In the genomic region with DNA sequence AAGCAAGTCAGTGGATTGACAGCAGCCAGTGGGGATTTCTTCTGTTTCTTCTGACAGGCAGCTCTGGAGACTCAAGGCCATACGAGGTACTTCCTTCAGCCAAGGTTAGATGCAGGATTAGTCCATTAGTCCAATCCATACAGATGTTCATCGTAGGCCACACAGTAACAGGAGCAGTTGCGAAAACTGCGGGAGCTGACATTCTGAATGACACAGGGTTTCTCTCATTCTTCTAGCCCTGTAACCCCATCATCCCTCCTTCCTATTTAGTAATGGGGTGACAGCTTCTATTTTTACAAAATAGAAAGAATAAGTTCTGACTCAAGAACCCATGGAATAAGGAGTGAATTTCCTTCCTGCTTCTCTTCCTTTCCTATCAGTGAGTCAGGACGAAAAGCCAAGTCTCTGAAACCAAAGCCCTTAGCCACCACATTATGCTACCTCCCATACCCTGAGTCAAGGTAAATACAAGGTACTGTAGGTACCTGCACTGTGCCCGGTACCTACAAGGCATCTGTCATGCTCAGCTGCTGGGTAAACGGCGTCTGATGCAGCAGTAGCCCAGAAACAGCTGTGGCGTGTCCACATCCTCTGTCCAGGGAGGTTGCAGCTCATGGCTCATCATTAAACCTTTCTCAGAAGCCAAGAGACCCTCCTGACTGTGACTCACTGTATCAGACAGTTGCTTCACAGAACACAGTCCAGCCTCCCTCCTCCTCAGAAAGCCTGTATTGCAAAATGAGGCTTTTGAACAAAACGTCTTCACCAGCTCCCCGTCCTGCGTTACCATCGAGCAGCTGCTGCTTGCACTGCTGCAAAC, we compare ENCODE assay signal across 12 cellular contexts.
A peak's percentile ranks its signal among the peaks of the same experiment; 100 is the strongest.
DNase-seq lines count a peak whose midpoint lies in the region; ATAC-seq and TF ChIP-seq lines count a peak whose summit lies in the region.
"Had no signal": no experiment of that assay in that cellular context is flagged by ENCODE, and none has a peak within 500 bp of the region (broad histone marks: within the 10 kb centered on the region; RNA-seq: fewer than 3 reads in every experiment).

No MANE protein-coding gene starts in this region.

- DNase-seq in AG08395 (ENCODE audit: low spot score) (peak; percentile 79), IMR-90 (peak; percentile 93), colonic mucosa (peak; percentile 30), mucosa of descending colon (peak in 2 of 3 donors; percentile 26 to 47), posterior cingulate gyrus (no peak), NCI-H146 treated with DMSO at 0.1 percent for 48 hours (lab: John Stamatoyannopoulos, UW; ENCODE audit: unreplicated experiment) (no peak)
- no peak for DNase-seq in activated naive CD4-positive, alpha-beta T cell (lab: John Stamatoyannopoulos, UW)
- DNase-seq in activated effector memory CD4-positive, alpha-beta T cell treated with Interleukin-2 at 50 U/mL for 16 hours, result no peak
- DNase-seq: activated CD8-positive, alpha-beta T cell treated with anti-CD3 and anti-CD28 coated beads, Interleukin-2, amount 10 ng/mL, durations not matched to agents 7 days and 5 days; Caco-2; H9; NCI-H1436 had no signal

- TF ChIP-seq CTCF in IMR-90 (conservative IDR thresholded peaks at IDR 0.05; ENCODE audit: low read depth, low read length) (no peak), colonic mucosa (IDR thresholded peaks at IDR 0.05) (no peak), mucosa of descending colon (IDR thresholded peaks at IDR 0.05) (no peak)

- H2AK5ac ChIP-seq in IMR-90 (ENCODE audit: low read depth, low read length), result peak overlapping the region; percentile 53

- ATAC-seq in IMR-90 (ENCODE audit: low read depth) (peak; percentile 80), mucosa of descending colon (peak; percentile 69)
- ATAC-seq: activated CD8-positive, alpha-beta T cell treated with anti-CD3 and anti-CD28 coated beads, Interleukin-2, amount 10 ng/mL, durations not matched to agents 7 days and 5 days had no signal

- H3K14ac ChIP-seq in IMR-90 (replicated peaks; ENCODE audit: low read depth, low read length), result peak overlapping the region; percentile 53

- H3K4me1 ChIP-seq in IMR-90 (ENCODE audit: control insufficient read depth, insufficient read depth, low read length), result peaks cover 13% of the 10 kb centered on the region
- H3K4me1 ChIP-seq in colonic mucosa, result no peaks in the 10 kb centered on the region
- no peaks in the 10 kb centered on the region for H3K4me1 ChIP-seq in mucosa of descending colon (ENCODE audit: low read depth)
- H3K4me1 ChIP-seq: Caco-2 had no signal

- peak overlapping the region; percentile 69 for H2AFZ ChIP-seq in IMR-90 (replicated peaks; ENCODE audit: low read length, poor library complexity)

- H3K9me3 ChIP-seq in IMR-90 (ENCODE audit: control insufficient read depth, insufficient read depth, low read length) (no peaks in the 10 kb centered on the region), colonic mucosa (no peaks in the 10 kb centered on the region), mucosa of descending colon (no peaks in the 10 kb centered on the region)
- H3K9me3 ChIP-seq: Caco-2 had no signal

- 80% methylated on average over 1 of the region's 13 CpGs; no CpG with 5 or more reads in 1 of the 2 experiments for WGBS in IMR-90 (ENCODE audit: extremely low coverage in 2 of 2, insufficient read length in 1 of 2), 2 experiments

- H2AK9ac ChIP-seq in IMR-90 (replicated peaks; ENCODE audit: low read depth, low read length, poor library complexity), result peak overlapping the region; percentile 59

- no peak overlapping the region for H4K5ac ChIP-seq in IMR-90 (ENCODE audit: low read depth, low read length)

- H3K36me3 ChIP-seq in IMR-90 (ENCODE audit: control insufficient read depth, insufficient read depth, low read length), result no peaks in the 10 kb centered on the region
- H3K36me3 ChIP-seq in colonic mucosa, result no peaks in the 10 kb centered on the region
- no peaks in the 10 kb centered on the region for H3K36me3 ChIP-seq in mucosa of descending colon (ENCODE audit: low read depth)

- H3K23ac ChIP-seq in IMR-90 (ENCODE audit: low read depth, low read length), result peak overlapping the region; percentile 84; the same call in 1 of the 2 replicates

- 0 out of 2 replicates have a peak, but pooled peaks cover 4% of the 10 kb centered on the region for H4K20me1 ChIP-seq in IMR-90 (ENCODE audit: insufficient read depth, low read length)

- CTCF ChIA-PET in IMR-90 (lab: Yijun Ruan, JAX), result interaction anchor here (1.0 to 2.1 kb wide), 5 partner anchors 245 to 658 kb away, joined by 3 to 5 read pairs (median 4); no protein-coding TSS in a partner anchor

- intact Hi-C loops in IMR-90 (cut with micrococcal nuclease) (loop anchor here (5.0 kb wide), 1 partner anchor 459 kb away; no protein-coding TSS in a partner anchor), colonic mucosa (cut with DNase I) (no loop called here), mucosa of descending colon (cut with DNase I, micrococcal nuclease) (loop anchor here (10.0 kb wide), 1 partner anchor 244 kb away; no protein-coding TSS in a partner anchor), posterior cingulate gyrus (cut with DNase I) (no loop called here)

- H3K4me2 ChIP-seq in IMR-90 (ENCODE audit: low read depth, low read length), result peak overlapping the region; percentile 41

- POLR2A ChIA-PET in IMR-90 (lab: Charles Lee; ENCODE audit: unreplicated experiment), result no interaction called here

- TF ChIP-seq POLR2A in IMR-90 (IDR thresholded peaks at IDR 0.05; ENCODE audit: low read depth, low read length), result no peak

- H3K9ac ChIP-seq in IMR-90 (ENCODE audit: low read depth, low read length), result no peak overlapping the region
- no peak overlapping the region for H3K9ac ChIP-seq in colonic mucosa (ENCODE audit: low read depth in 2 of 2, low read length in 2 of 2)

- 0 out of 2 replicates have a peak overlapping the region, but pooled peaks have one; percentile 26 for H3K18ac ChIP-seq in IMR-90 (ENCODE audit: low read depth, low read length)

- H3K56ac ChIP-seq in IMR-90 (ENCODE audit: extremely low read depth, insufficient read depth, low read length), result no peak overlapping the region

- peak overlapping the region; percentile 66; the same call in 1 of the 3 replicates for H2BK15ac ChIP-seq in IMR-90 (ENCODE audit: low read depth, low read length)

- TF ChIP-seq RAD21 in IMR-90 (IDR thresholded peaks at IDR 0.05; ENCODE audit: low read length), result no peak

- H4K8ac ChIP-seq in IMR-90 (ENCODE audit: low read depth in 2 of 2, low read length in 2 of 2), result peak overlapping the region in 1 of 2 experiments; percentile 36; a peak in 1 of 4 replicates

- H3K4me3 ChIP-seq in IMR-90 (ENCODE audit: insufficient read depth, low read depth, low read length) (no peak overlapping the region), colonic mucosa (no peak overlapping the region), mucosa of descending colon (no peak overlapping the region)

- peak overlapping the region; percentile 80 for H3K4ac ChIP-seq in IMR-90 (ENCODE audit: low read depth, low read length)

- dilution Hi-C loops in IMR-90 (cut with HindIII; ENCODE audit: low sequenced_read_pairs, unreplicated experiment), result no loop called here

- H3K27ac ChIP-seq in IMR-90 (ENCODE audit: insufficient read depth, low read length) (peak overlapping the region; percentile 63; the same call in 1 of the 2 replicates), colonic mucosa (no peak overlapping the region)

- H2BK120ac ChIP-seq in IMR-90 (ENCODE audit: low read depth, low read length), result peak overlapping the region; percentile 74; the same call in 1 of the 2 replicates

- H4K91ac ChIP-seq in IMR-90 (ENCODE audit: insufficient read depth, low read depth, low read length), result no peak overlapping the region

- no TSS peak for BruUV-seq in IMR-90 (replicated peaks; lab: Mats Ljungman, UMichigan)

- H2BK20ac ChIP-seq in IMR-90 (ENCODE audit: low read depth, low read length), result peak overlapping the region; percentile 79; the same call in 1 of the 2 replicates

- 0 out of 2 replicates have a peak, but pooled peaks cover 3% of the 10 kb centered on the region for H3K9me1 ChIP-seq in IMR-90 (ENCODE audit: insufficient read depth, low read length)

- in situ Hi-C loops in IMR-90 (cut with MboI; ENCODE audit: low sequenced_read_pairs), result no loop called here

- H2BK5ac ChIP-seq in IMR-90 (ENCODE audit: low read depth, low read length, poor library complexity, severe bottlenecking), result peak overlapping the region; percentile 15

- H3K79me1 ChIP-seq in IMR-90 (ENCODE audit: low read depth in 1 of 2, low read length in 2 of 2), result no peaks in the 10 kb centered on the region

- H3K27me3 ChIP-seq in IMR-90 (ENCODE audit: control insufficient read depth, insufficient read depth, low read length), result peaks cover 4% of the 10 kb centered on the region; the same call in 1 of the 2 replicates
- no peaks in the 10 kb centered on the region for H3K27me3 ChIP-seq in colonic mucosa

TF ChIP-seq in IMR-90, 13 proteins besides CTCF, POLR2A, EP300 and RAD21 (continues in another document):
- TF ChIP-seq NFE2L2 (IDR thresholded peaks at IDR 0.05; ENCODE audit: low read depth, low read length) (no peak), SMC3 (IDR thresholded peaks at IDR 0.05; ENCODE audit: low read depth, low read length) (no peak), MXI1 (IDR thresholded peaks at IDR 0.05; ENCODE audit: borderline replicate concordance, low read depth, low read length) (no peak), MAZ (IDR thresholded peaks at IDR 0.05; ENCODE audit: borderline replicate concordance, low read depth, low read length) (peak; percentile 56; the same call in 1 of the 2 replicates), MAFK (IDR thresholded peaks at IDR 0.05; ENCODE audit: low read depth, low read length) (no peak), RCOR1 (IDR thresholded peaks at IDR 0.05; ENCODE audit: insufficient replicate concordance, low read length) (peak; percentile 29), RFX5 (IDR thresholded peaks at IDR 0.05; ENCODE audit: low read depth, low read length) (no peak), CEBPB (IDR thresholded peaks at IDR 0.05; ENCODE audit: low read depth, low read length) (peak; percentile 96), FOS (IDR thresholded peaks at IDR 0.05; ENCODE audit: low read depth, low read length) (peak; percentile 82), BHLHE40 (IDR thresholded peaks at IDR 0.05; ENCODE audit: low read depth, low read length) (no peak), CHD1 (IDR thresholded peaks at IDR 0.05; ENCODE audit: low read depth, low read length) (no peak)
- TF ChIP-seq, protein P1, sequence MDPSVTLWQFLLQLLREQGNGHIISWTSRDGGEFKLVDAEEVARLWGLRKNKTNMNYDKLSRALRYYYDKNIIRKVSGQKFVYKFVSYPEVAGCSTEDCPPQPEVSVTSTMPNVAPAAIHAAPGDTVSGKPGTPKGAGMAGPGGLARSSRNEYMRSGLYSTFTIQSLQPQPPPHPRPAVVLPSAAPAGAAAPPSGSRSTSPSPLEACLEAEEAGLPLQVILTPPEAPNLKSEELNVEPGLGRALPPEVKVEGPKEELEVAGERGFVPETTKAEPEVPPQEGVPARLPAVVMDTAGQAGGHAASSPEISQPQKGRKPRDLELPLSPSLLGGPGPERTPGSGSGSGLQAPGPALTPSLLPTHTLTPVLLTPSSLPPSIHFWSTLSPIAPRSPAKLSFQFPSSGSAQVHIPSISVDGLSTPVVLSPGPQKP (IDR thresholded peaks at IDR 0.05; ENCODE audit: borderline replicate concordance, low read depth, low read length), result no peak

Comparison
In these comparisons a context has a peak if more than half of its experiments do, and no peak if none do; other contexts are left out.
1. DNase-seq: peak in AG08395 (single experiment), IMR-90 (single experiment), colonic mucosa (single experiment) and mucosa of descending colon (2 of 3); none in activated naive CD4-positive, alpha-beta T cell (0 of 4), activated effector memory CD4-positive, alpha-beta T cell treated with Interleukin-2 at 50 U/mL for 16 hours (single experiment), posterior cingulate gyrus (0 of 10) and NCI-H146 treated with DMSO at 0.1 percent for 48 hours (single experiment).
2. intact Hi-C loops: an anchor here in IMR-90 (5.0 kb wide) and mucosa of descending colon (10.0 kb wide); none called in colonic mucosa and posterior cingulate gyrus.